ENCODE assay signal across 25 cellular contexts in genomic region chr19:7297742-7298141, GRCh38.
"Had no signal": no experiment of that assay in that cellular context is flagged by ENCODE, and none has a peak within 500 bp of the region (broad histone marks: within the 10 kb centered on the region; RNA-seq: fewer than 3 reads in every experiment).

No MANE protein-coding gene starts in this region.

- H3K4me1 ChIP-seq: uterus had no signal

- H3K9me3 ChIP-seq: heart right ventricle, left lung, lower lobe of right lung, neutrophil, ovary, right atrium auricular region, right lobe of liver, suprapubic skin, thoracic aorta, tibial artery, uterus had no signal

- H3K4me3 ChIP-seq: heart right ventricle, left lung, lower lobe of right lung, neural progenitor cell, ovary, right atrium auricular region, right lobe of liver, smooth muscle cell, suprapubic skin, thoracic aorta, tibial artery, uterus had no signal

- H3K9me3 Mint-ChIP-seq: naive thymus-derived CD8-positive, alpha-beta T cell; neural progenitor cell; stimulated activated naive B cell treated with anti-CD40 and anti-IgM and Interleukin-4, amounts not matched to agents 10 μg/mL and 1 μg/mL and 100 μg/mL, for 72 hours; stimulated activated naive CD8-positive, alpha-beta T cell treated with anti-CD3 and anti-CD28 coated beads, Interleukin-15, Interleukin-2, amounts not matched to agents 100 ng/mL and 50 ng/mL, for 24 hours had no signal

- H3K36me3 Mint-ChIP-seq: naive thymus-derived CD8-positive, alpha-beta T cell; neural progenitor cell; stimulated activated naive B cell treated with anti-CD40 and anti-IgM and Interleukin-4, amounts not matched to agents 10 μg/mL and 1 μg/mL and 100 μg/mL, for 72 hours had no signal

- H3K27ac Mint-ChIP-seq: naive thymus-derived CD8-positive, alpha-beta T cell; neural progenitor cell; progenitor cell of endocrine pancreas; stimulated activated naive B cell treated with anti-CD40 and anti-IgM and Interleukin-4, amounts not matched to agents 10 μg/mL and 1 μg/mL and 100 μg/mL, for 72 hours; stimulated activated naive CD8-positive, alpha-beta T cell treated with anti-CD3 and anti-CD28 coated beads, Interleukin-15, Interleukin-2, amounts not matched to agents 100 ng/mL and 50 ng/mL, for 24 hours had no signal

- DNase-seq: heart right ventricle; hippocampal formation; left colon; left lung; lower lobe of right lung; mammary epithelial cell; mesenchymal stem cell; naive thymus-derived CD8-positive, alpha-beta T cell; occipital lobe; ovary; right lobe of liver; stimulated activated CD4-positive, alpha-beta T cell treated with anti-CD3 and anti-CD28 coated beads, Interleukin-2, amount 100 ng/mL, for 24 hours; stimulated activated CD4-positive, alpha-beta T cell treated with anti-CD3 and anti-CD28 coated beads, Interleukin-4, amount 100 ng/mL, for 1 hour; stimulated activated naive B cell treated with anti-CD40 and anti-IgM and Interleukin-4, amounts not matched to agents 10 μg/mL and 1 μg/mL and 100 μg/mL, for 72 hours; tibial artery; trophoblast cell; uterus had no signal

- H3K36me3 ChIP-seq: heart right ventricle, left lung, lower lobe of right lung, neural progenitor cell, neutrophil, ovary, right atrium auricular region, right lobe of liver, suprapubic skin, thoracic aorta, tibial artery, uterus had no signal

- H3K4me3 Mint-ChIP-seq: naive thymus-derived CD8-positive, alpha-beta T cell; neural progenitor cell; stimulated activated naive B cell treated with anti-CD40 and anti-IgM and Interleukin-4, amounts not matched to agents 10 μg/mL and 1 μg/mL and 100 μg/mL, for 72 hours; stimulated activated naive CD8-positive, alpha-beta T cell treated with anti-CD3 and anti-CD28 coated beads, Interleukin-15, Interleukin-2, amounts not matched to agents 100 ng/mL and 50 ng/mL, for 24 hours had no signal

- H3K27ac ChIP-seq: heart right ventricle, left lung, lower lobe of right lung, neural progenitor cell, neutrophil, ovary, right atrium auricular region, right lobe of liver, suprapubic skin, thoracic aorta, tibial artery, uterus had no signal
